ENCODE assay signal across 8 cellular contexts in the genomic region with DNA sequence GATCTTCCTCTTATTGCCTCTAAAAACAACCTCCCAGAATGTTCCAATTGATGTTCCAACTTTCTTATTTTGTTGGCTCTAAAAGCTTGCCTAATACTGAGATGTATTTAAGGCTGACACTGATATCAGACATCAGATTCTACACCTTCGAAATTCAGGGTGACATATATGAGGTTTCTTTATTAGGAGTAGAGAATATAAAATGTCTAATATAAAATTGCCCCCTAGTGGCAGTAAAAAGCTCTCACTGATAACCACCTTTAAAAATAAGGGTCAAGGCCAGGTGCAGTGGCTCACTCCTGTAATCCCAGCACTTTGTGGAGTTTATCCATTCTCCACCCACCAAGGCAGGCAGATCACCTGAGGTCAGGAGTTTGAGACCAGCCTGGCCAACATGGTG.
DNase-seq lines count a peak whose midpoint lies in the region; ATAC-seq and TF ChIP-seq lines count a peak whose summit lies in the region.

No MANE protein-coding gene starts in this region.

- H3K9me3 ChIP-seq in mucosa of descending colon = no peaks in the 10 kb centered on the region

- H3K27me3 ChIP-seq in GM06990 (replicated peaks; ENCODE audit: control insufficient read depth, insufficient read depth, low read length) = no peaks in the 10 kb centered on the region

- H3K4me3 ChIP-seq in GM06990 (replicated peaks; ENCODE audit: low read depth, low read length) (no peak overlapping the region), fibroblast of mammary gland (ENCODE audit: control insufficient read depth, low read depth, low read length) (no peak overlapping the region), mucosa of descending colon (no peak overlapping the region)

- no peaks in the 10 kb centered on the region for H3K4me1 ChIP-seq in mucosa of descending colon (ENCODE audit: low read depth)

- intact Hi-C loops in mucosa of descending colon (cut with DNase I, micrococcal nuclease) = no loop called here

- no peak for DNase-seq in GM06990 (ENCODE audit: extremely low read depth, insufficient read length)
- DNase-seq in NCI-H748 (lab: John Stamatoyannopoulos, UW; ENCODE audit: unreplicated experiment) = peak; percentile 72
- DNase-seq in fibroblast of mammary gland (ENCODE audit: low read depth) = peak; percentile 2
- DNase-seq in AG08395 (ENCODE audit: low spot score) = no peak
- DNase-seq in mucosa of descending colon = no peak
- no peak for DNase-seq in middle frontal gyrus (ENCODE audit: extremely low spot score, low spot score)

- H3K36me3 ChIP-seq in GM06990 (ENCODE audit: control insufficient read depth, insufficient read depth, low read length) (no peaks in the 10 kb centered on the region), mucosa of descending colon (ENCODE audit: low read depth) (no peaks in the 10 kb centered on the region)

- ATAC-seq in HG02852 (IDR thresholded peaks at IDR 0.05; ENCODE audit: unreplicated experiment) = peak; percentile 69
- no peak for ATAC-seq in HG03460 (IDR thresholded peaks at IDR 0.05; ENCODE audit: unreplicated experiment)
- ATAC-seq in mucosa of descending colon = no peak

- peak; percentile 48 for TF ChIP-seq CTCF in GM06990 (IDR thresholded peaks at IDR 0.05; ENCODE audit: insufficient read depth, low read length, poor library complexity, severe bottlenecking)
- peak; percentile 49 for TF ChIP-seq CTCF in fibroblast of mammary gland (conservative IDR thresholded peaks at IDR 0.05; ENCODE audit: control insufficient read depth, insufficient read depth, low read depth, low read length)
- TF ChIP-seq CTCF in mucosa of descending colon (IDR thresholded peaks at IDR 0.05) = no peak

Comparison
In these comparisons a context has a peak if more than half of its experiments do, and no peak if none do; other contexts are left out.
1. DNase-seq: peak in NCI-H748 (single experiment) and fibroblast of mammary gland (single experiment); none in GM06990 (single experiment), AG08395 (single experiment), mucosa of descending colon (0 of 3) and middle frontal gyrus (single experiment).